Comparison of ENCODE assay signal across 24 cellular contexts in the genomic region with DNA sequence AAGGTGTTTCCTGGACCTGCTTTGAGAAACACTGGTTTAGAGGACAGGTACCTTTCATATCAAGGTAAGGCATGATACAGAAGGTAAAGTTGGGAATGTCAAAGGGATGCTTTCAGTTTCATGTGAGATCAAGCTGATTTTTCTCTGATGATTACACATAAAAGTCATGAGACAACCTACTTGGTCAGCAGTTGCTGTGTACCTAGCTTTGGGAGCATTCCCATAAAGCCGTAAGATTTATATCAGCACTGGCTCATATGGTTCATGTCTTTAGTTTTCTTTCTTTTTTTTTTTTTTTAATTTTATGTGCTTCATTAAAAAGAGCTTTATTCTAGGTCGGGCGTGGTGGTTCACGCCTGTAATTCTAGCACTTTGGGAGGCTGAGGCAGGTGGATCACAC.
"Had no signal": no experiment of that assay in that cellular context is flagged by ENCODE, and none has a peak within 500 bp of the region (broad histone marks: within the 10 kb centered on the region; RNA-seq: fewer than 3 reads in every experiment).

No MANE protein-coding gene starts in this region.

- H3K4me1 ChIP-seq: colonic mucosa, right atrium auricular region, upper lobe of left lung, vagina had no signal

- DNase-seq: activated CD4-positive, alpha-beta T cell treated with anti-CD3 and anti-CD28 coated beads, Interleukin-2, amount 50 U/mL, for 1 hour; activated CD8-positive, alpha-beta memory T cell treated with anti-CD3 and anti-CD28 coated beads, Interleukin-2, amount 10 ng/mL, durations not matched to agents 7 days and 5 days; activated CD8-positive, alpha-beta T cell treated with anti-CD3 and anti-CD28 coated beads, Interleukin-2, amount 10 ng/mL, durations not matched to agents 7 days and 5 days; activated T-cell treated with anti-CD3 and anti-CD28 coated beads, Interleukin-2, amount 50 U/mL, for 48 hours; anterior cingulate cortex; cerebellar nuclear complex; colonic mucosa; effector CD8-positive, alpha-beta T cell; erythroblast; gastrocnemius medialis; glutamatergic neuron; islet precursor cell; left ventricle myocardium superior; nephron progenitor cell; stimulated activated CD4-positive, alpha-beta T cell treated with anti-CD3 and anti-CD28 coated beads, Interleukin-1b, Interleukin-23, amount 100 ng/mL, for 48 hours; stimulated activated naive B cell treated with anti-CD40 and anti-IgM and Interleukin-4, amounts not matched to agents 10 μg/mL and 1 μg/mL and 100 μg/mL, for 72 hours; stomach; T-helper 2 cell; thyroid gland; upper lobe of left lung had no signal

- H3K4me3 ChIP-seq: colonic mucosa, gastrocnemius medialis, right atrium auricular region, smooth muscle cell, stomach, thyroid gland, upper lobe of left lung, vagina had no signal

- H3K27ac ChIP-seq: colonic mucosa, gastrocnemius medialis, neutrophil, right atrium auricular region, stomach, thyroid gland, upper lobe of left lung, vagina had no signal

- H3K9me3 ChIP-seq: colonic mucosa, gastrocnemius medialis, neutrophil, right atrium auricular region, stomach, thyroid gland, upper lobe of left lung, vagina had no signal

- H3K36me3 ChIP-seq: colonic mucosa, gastrocnemius medialis, neutrophil, right atrium auricular region, stomach, thyroid gland, upper lobe of left lung, vagina had no signal

- H3K27me3 ChIP-seq: colonic mucosa, gastrocnemius medialis, neutrophil, right atrium auricular region, stomach, thyroid gland, upper lobe of left lung, vagina had no signal
